Comparison of ENCODE assay signal across 25 cellular contexts in genomic region chr5:2669259-2669658, GRCh38.
A peak's percentile ranks its signal among the peaks of the same experiment; 100 is the strongest.
DNase-seq lines count a peak whose midpoint lies in the region; ATAC-seq, FAIRE-seq and TF ChIP-seq lines count a peak whose summit lies in the region.
"Had no signal": no experiment of that assay in that cellular context is flagged by ENCODE, and none has a peak within 500 bp of the region (broad histone marks: within the 10 kb centered on the region; RNA-seq: fewer than 3 reads in every experiment).

No MANE protein-coding gene starts in this region.

- no TSS peak for BruUV-seq in HepG2 (replicated peaks; lab: Mats Ljungman, UMichigan)

- DNase-seq in HepG2 (ENCODE audit: low spot score), result no peak
- DNase-seq in right lobe of liver, result no peak
- DNase-seq in coronary artery (ENCODE audit: low spot score), result peak; percentile 14
- no peak for DNase-seq in trophoblast cell
- no peak for DNase-seq in CD1c-positive myeloid dendritic cell (ENCODE audit: extremely low spot score)
- no peak for DNase-seq in DMS153 treated with DMSO at 0.1 percent for 48 hours (lab: John Stamatoyannopoulos, UW; ENCODE audit: unreplicated experiment)
- no peak for DNase-seq in stimulated activated CD8-positive, alpha-beta memory T cell treated with anti-CD3 and anti-CD28 coated beads, Interleukin-4, amount 100 ng/mL, for 48 hours
- DNase-seq in hippocampal formation (lab: John Stamatoyannopoulos, UW), result no peak
- DNase-seq: CD4-positive, alpha-beta T cell; CD8-positive, alpha-beta memory T cell; DMS 273 treated with DMSO at 0.1 percent for 48 hours; DMS53; DMS79 treated with DMSO at 0.1 percent for 48 hours; GF-D8; GM23248; H9; HFFc6 had no signal

- ATAC-seq in HepG2 (no peak), right lobe of liver (no peak)
- ATAC-seq: HCT116 had no signal

- no peak for TF ChIP-seq RAD21 in HepG2 (CRISPR knock-in tag; IDR thresholded peaks at IDR 0.05)

- H3K27me3 ChIP-seq in HepG2 (ENCODE audit: control insufficient read depth in 1 of 2, insufficient read depth in 2 of 2, low read length in 2 of 2) (peaks cover 0 to 41% of the 10 kb centered on the region in 2 experiments; a peak in 2 of 5 replicates), right lobe of liver (no peaks in the 10 kb centered on the region), trophoblast cell (ENCODE audit: insufficient read depth, low read length) (no peaks in the 10 kb centered on the region)
- H3K27me3 ChIP-seq: BLaER1 had no signal

- no peak for TF ChIP-seq CTCF in HepG2 (CRISPR knock-in tag; IDR thresholded peaks at IDR 0.05)
- TF ChIP-seq CTCF in right lobe of liver (IDR thresholded peaks at IDR 0.05), result no peak
- no peak for TF ChIP-seq CTCF in coronary artery (IDR thresholded peaks at IDR 0.05)

- in situ Hi-C loops in HepG2 (cut with HindIII; ENCODE audit: extremely low pct_ligation_motif_present, low pct_unique_long_range_greater_than_20kb), result no loop called here

- H3K4ac ChIP-seq in trophoblast cell (ENCODE audit: low read depth, low read length), result no peak overlapping the region

- CTCF ChIA-PET in HepG2 (lab: Yijun Ruan, JAX; ENCODE audit: low intra/inter-chr PET ratio, low total read pairs), result no interaction called here

- TF ChIP-seq POLR2A in HepG2 (IDR thresholded peaks at IDR 0.05; ENCODE audit: insufficient read depth in 1 of 2, low read depth in 2 of 2, low read length in 2 of 2) (no peak), right lobe of liver (IDR thresholded peaks at IDR 0.05) (no peak)

- no peak overlapping the region for H2BK5ac ChIP-seq in trophoblast cell (ENCODE audit: low read depth, low read length, poor library complexity)

- H2AFZ ChIP-seq in HepG2 (ENCODE audit: low read length) (no peak overlapping the region), trophoblast cell (ENCODE audit: insufficient read depth, low read length, poor library complexity) (no peak overlapping the region)
- H2AFZ ChIP-seq: GM23248 had no signal

- H4K20me1 ChIP-seq in HepG2 (ENCODE audit: insufficient read depth, low read length), result no peaks in the 10 kb centered on the region
- H4K20me1 ChIP-seq: BLaER1 had no signal

- peak overlapping the region; percentile 1 for H3K23ac ChIP-seq in trophoblast cell (ENCODE audit: low read length)

- 28% methylated on average over 4 of the region's 4 CpGs for WGBS in HepG2 (ENCODE audit: low lambda C conversion rate)
- WGBS in right lobe of liver (ENCODE audit: insufficient coverage, low coverage, low lambda C conversion rate, missing lambda C conversion rate), result 86% methylated on average over 4 of the region's 4 CpGs
- WGBS in trophoblast cell (ENCODE audit: extremely low coverage, insufficient coverage, insufficient read length), result no CpG with 5 or more reads among the region's 4 CpGs

- H3K27ac ChIP-seq in HepG2 (ENCODE audit: extremely low read length, insufficient read depth, low read length) (no peak overlapping the region), right lobe of liver (no peak overlapping the region), coronary artery (no peak overlapping the region), trophoblast cell (ENCODE audit: low read depth, low read length) (no peak overlapping the region)
- H3K27ac ChIP-seq: 22Rv1, C4-2B, GM23248 had no signal

- no peak overlapping the region for H2BK12ac ChIP-seq in trophoblast cell (ENCODE audit: low read length)

- H3K9ac ChIP-seq in HepG2 (ENCODE audit: insufficient read depth, low read depth, low read length), result no peak overlapping the region
- H3K9ac ChIP-seq in trophoblast cell (ENCODE audit: low read length), result no peak overlapping the region
- H3K9ac ChIP-seq: BLaER1, GM23248 had no signal

- H3K9me3 ChIP-seq in HepG2 (ENCODE audit: low read length), result no peaks in the 10 kb centered on the region
- no peaks in the 10 kb centered on the region for H3K9me3 ChIP-seq in right lobe of liver
- peaks cover 5% of the 10 kb centered on the region for H3K9me3 ChIP-seq in trophoblast cell (ENCODE audit: insufficient read depth, low read depth, low read length)
- H3K9me3 ChIP-seq: BLaER1 had no signal

- H3K4me1 ChIP-seq in HepG2 (ENCODE audit: insufficient read depth, low read length), result no peaks in the 10 kb centered on the region
- no peaks in the 10 kb centered on the region for H3K4me1 ChIP-seq in right lobe of liver
- H3K4me1 ChIP-seq in trophoblast cell (ENCODE audit: control insufficient read depth in 1 of 2, insufficient read depth in 2 of 2, low read length in 2 of 2), result no peaks in the 10 kb centered on the region

- H3K4me2 ChIP-seq in HepG2 (ENCODE audit: low read depth, low read length) (no peak overlapping the region), trophoblast cell (ENCODE audit: low read length) (no peak overlapping the region)
- H3K4me2 ChIP-seq: BLaER1 had no signal

- POLR2A ChIA-PET in HepG2 (lab: Yijun Ruan, JAX), result no interaction called here

- no peak for TF ChIP-seq EP300 in HepG2 (IDR thresholded peaks at IDR 0.05; ENCODE audit: low read depth in 2 of 2, low read length in 2 of 2)
- no peak for TF ChIP-seq EP300 in HepG2 (CRISPR knock-in tag; IDR thresholded peaks at IDR 0.05; ENCODE audit: borderline replicate concordance)

- H3K79me2 ChIP-seq in HepG2 (ENCODE audit: insufficient read depth, low read length), result no peaks in the 10 kb centered on the region
- no peaks in the 10 kb centered on the region for H3K79me2 ChIP-seq in trophoblast cell (ENCODE audit: control insufficient read depth, insufficient read depth, low read length, poor library complexity)

- no peak overlapping the region for H2BK120ac ChIP-seq in trophoblast cell (ENCODE audit: insufficient read depth, low read length, poor library complexity)

- H3K14ac ChIP-seq in trophoblast cell (ENCODE audit: low read length), result no peak overlapping the region

- FAIRE-seq in HepG2 (lab: Jason Lieb, UNC), result no peak
- FAIRE-seq: A204.1, D721Med, GM12891, GM18507 had no signal

- H3K4me3 ChIP-seq in HepG2 (replicated peaks in 1 of 3; ENCODE audit: insufficient read depth in 1 of 3, low read depth in 2 of 3, low read length in 3 of 3), result no peak overlapping the region
- H3K4me3 ChIP-seq in right lobe of liver, result no peak overlapping the region
- H3K4me3 ChIP-seq in coronary artery, result no peak overlapping the region
- peak overlapping the region; percentile 13 for H3K4me3 ChIP-seq in trophoblast cell (ENCODE audit: low read depth, low read length)
- H3K4me3 ChIP-seq: BLaER1, GM23248 had no signal

- no peaks in the 10 kb centered on the region for H3K79me1 ChIP-seq in trophoblast cell (ENCODE audit: low read length)

- H2AK5ac ChIP-seq in trophoblast cell (ENCODE audit: low read length), result no peak overlapping the region

- no peak overlapping the region for H4K12ac ChIP-seq in trophoblast cell (ENCODE audit: low read depth, low read length)

- H3K18ac ChIP-seq in trophoblast cell (ENCODE audit: low read length), result no peak overlapping the region

- H4K8ac ChIP-seq in trophoblast cell (ENCODE audit: low read depth, low read length), result no peak overlapping the region

- H4K91ac ChIP-seq in trophoblast cell (ENCODE audit: low read depth, low read length), result no peak overlapping the region

- H3K36me3 ChIP-seq in HepG2 (replicated peaks in 1 of 2; ENCODE audit: control insufficient read depth in 1 of 2, insufficient read depth in 2 of 2, low read length in 2 of 2) (no peaks in the 10 kb centered on the region), right lobe of liver (no peaks in the 10 kb centered on the region), trophoblast cell (ENCODE audit: control insufficient read depth in 1 of 2, insufficient read depth in 2 of 2, low read length in 2 of 2) (no peaks in the 10 kb centered on the region)
- H3K36me3 ChIP-seq: BLaER1 had no signal

- intact Hi-C loops in HepG2 (cut with micrococcal nuclease; ENCODE audit: unreplicated experiment), result no loop called here
- intact Hi-C loops in right lobe of liver (cut with DNase I), result no loop called here

TF ChIP-seq in HepG2, 621 proteins besides CTCF, POLR2A, EP300 and RAD21 (continues in another document):
- no peak for TF ChIP-seq HOXA5 (CRISPR knock-in tag; IDR thresholded peaks at IDR 0.05)
- no peak for TF ChIP-seq KDM2A (CRISPR knock-in tag; IDR thresholded peaks at IDR 0.05; ENCODE audit: borderline replicate concordance, low read depth)
- no peak for TF ChIP-seq ZKSCAN8 (CRISPR knock-in tag; IDR thresholded peaks at IDR 0.05; ENCODE audit: borderline replicate concordance)
- peak; percentile 68; the same call in 1 of the 2 replicates for TF ChIP-seq NBN (conservative IDR thresholded peaks at IDR 0.05)
- peak; percentile 11; the same call in 1 of the 2 replicates for TF ChIP-seq ATF7 (IDR thresholded peaks at IDR 0.05)
- no peak for TF ChIP-seq ATF7 (CRISPR knock-in tag; IDR thresholded peaks at IDR 0.05)
- TF ChIP-seq TFDP1 (CRISPR knock-in tag; IDR thresholded peaks at IDR 0.05; ENCODE audit: borderline replicate concordance), result no peak
- TF ChIP-seq ZNF251 (CRISPR knock-in tag; IDR thresholded peaks at IDR 0.05), result no peak
- no peak for TF ChIP-seq ZNF629 (CRISPR knock-in tag; conservative IDR thresholded peaks at IDR 0.05)
- no peak for TF ChIP-seq ZNF207 (IDR thresholded peaks at IDR 0.05; ENCODE audit: borderline replicate concordance)
- TF ChIP-seq PHB2 (IDR thresholded peaks at IDR 0.05; ENCODE audit: partially characterized antibody), result peak; percentile 54
- TF ChIP-seq PBX2 (CRISPR knock-in tag; IDR thresholded peaks at IDR 0.05), result no peak
- no peak for TF ChIP-seq ZNF556 (CRISPR knock-in tag; IDR thresholded peaks at IDR 0.05; ENCODE audit: borderline replicate concordance)
- TF ChIP-seq PLRG1 (conservative IDR thresholded peaks at IDR 0.05), result 0 out of 2 replicates have a peak, but pooled peaks have one; percentile 70
- no peak for TF ChIP-seq POLR2G (IDR thresholded peaks at IDR 0.05; ENCODE audit: low read depth, low read length)
- TF ChIP-seq ZNF317 (CRISPR knock-in tag; IDR thresholded peaks at IDR 0.05), result no peak
